8 cellular contexts compared by ENCODE assay signal in genomic region chr2:147844691-147845607, GRCh38. TPM values are rescaled to one million over a fixed set of nuclear protein-coding genes. Genes with fewer than 3 reads are reported as not detected.
DNase-seq lines count a peak whose midpoint lies in the region; ATAC-seq and TF ChIP-seq lines count a peak whose summit lies in the region.

TSS of gene ACVR2A (plus strand) at chr2:147845029. CDS start at chr2:147845153, 124 bp downstream.

- H3K36me3 ChIP-seq in SK-N-SH (replicated peaks in 1 of 2; ENCODE audit: control insufficient read depth in 1 of 2, insufficient read depth in 2 of 2, low read length in 1 of 2) (no peaks in the 10 kb centered on the region), prostate gland (no peaks in the 10 kb centered on the region)

- TF ChIP-seq EP300 in SK-N-SH (IDR thresholded peaks at IDR 0.05; ENCODE audit: borderline replicate concordance in 1 of 2, low read depth in 1 of 2, low read length in 1 of 2) = no peak

- DNase-seq in DMS153 treated with DMSO at 0.1 percent for 48 hours (lab: John Stamatoyannopoulos, UW; ENCODE audit: unreplicated experiment) (peak; percentile 36), HS-5 (ENCODE audit: low read depth) (peak; percentile 15), SK-N-SH (peak; percentile 57), amniotic epithelial cell (ENCODE audit: low read depth) (peak; percentile 37), right cardiac atrium (peak; percentile 23 to 62 (median 61)), prostate gland (ENCODE audit: low spot score) (peak; percentile 46), SHP77 treated with DMSO at 0.1 percent for 48 hours (lab: John Stamatoyannopoulos, UW) (no peak)

- H4K20me1 ChIP-seq in SK-N-SH (ENCODE audit: insufficient read depth) = no peaks in the 10 kb centered on the region; the same call in 1 of the 2 replicates

- TF ChIP-seq POLR2A in prostate gland (IDR thresholded peaks at IDR 0.05) = no peak

- peak within 1 kb of the TSS; percentile 89 for H3K4me2 ChIP-seq in SK-N-SH

- intact Hi-C loops in right cardiac atrium (cut with DNase I) = loop anchor here in 1 of 4 donors (10.0 kb wide), 1 partner anchor 930 kb away; no protein-coding TSS in a partner anchor
- intact Hi-C loops in prostate gland (cut with DNase I) = loop anchor here (5.0 to 10.0 kb wide), 3 partner anchors 70 to 900 kb away; no protein-coding TSS in a partner anchor

- peaks cover 45% of the 10 kb centered on the region for H3K79me2 ChIP-seq in SK-N-SH (ENCODE audit: insufficient read depth)

- H2AFZ ChIP-seq in SK-N-SH (ENCODE audit: low read depth) = peak within 1 kb of the TSS; percentile 96

- H3K27ac ChIP-seq in SK-N-SH (ENCODE audit: low read depth in 2 of 2, low read length in 1 of 2) (peak within 1 kb of the TSS; percentile 92 to 96), right cardiac atrium (ENCODE audit: low read length) (peak within 1 kb of the TSS; percentile 100), prostate gland (peak within 1 kb of the TSS; percentile 91 to 99)

- H3K9me2 ChIP-seq in SK-N-SH = no peaks in the 10 kb centered on the region

- CTCF ChIA-PET in SK-N-SH (lab: Yijun Ruan, JAX) = interaction anchor here (0.8 to 2.3 kb wide), 4 partner anchors 26 to 69 kb away, joined by 3 to 13 read pairs (median 4); no protein-coding TSS in a partner anchor

- H3K9me3 ChIP-seq in SK-N-SH = no peaks in the 10 kb centered on the region
- no peaks in the 10 kb centered on the region for H3K9me3 ChIP-seq in right cardiac atrium (ENCODE audit: control insufficient read depth, low read length)
- no peaks in the 10 kb centered on the region for H3K9me3 ChIP-seq in prostate gland

- TF ChIP-seq RAD21 in SK-N-SH (IDR thresholded peaks at IDR 0.05; ENCODE audit: low read length) = no peak

- no peaks in the 10 kb centered on the region for H3F3A ChIP-seq in SK-N-SH (replicated peaks; ENCODE audit: insufficient read depth)

- peaks cover 0 to 8% of the 10 kb centered on the region in 2 experiments; a peak in 2 of 4 replicates for H3K4me1 ChIP-seq in SK-N-SH (ENCODE audit: control insufficient read depth in 1 of 2, insufficient read depth in 2 of 2, low read depth in 1 of 2, low read length in 1 of 2)
- peaks cover 6% of the 10 kb centered on the region for H3K4me1 ChIP-seq in right cardiac atrium (ENCODE audit: control insufficient read depth, insufficient read depth, low read length)
- no peaks in the 10 kb centered on the region for H3K4me1 ChIP-seq in prostate gland (replicated peaks)

- peak within 1 kb of the TSS; percentile 94 for H3K9ac ChIP-seq in SK-N-SH

- peak; percentile 49 for ATAC-seq in GM21423 (IDR thresholded peaks at IDR 0.05; ENCODE audit: unreplicated experiment)
- ATAC-seq in right cardiac atrium = peak; percentile 27 to 35

- no peaks in the 10 kb centered on the region; the same call in 1 of the 2 replicates for H3K27me3 ChIP-seq in SK-N-SH (ENCODE audit: insufficient read depth)
- H3K27me3 ChIP-seq in right cardiac atrium (ENCODE audit: control insufficient read depth, insufficient read depth) = no peaks in the 10 kb centered on the region
- H3K27me3 ChIP-seq in prostate gland (replicated peaks; ENCODE audit: insufficient read depth) = no peaks in the 10 kb centered on the region

- POLR2A ChIA-PET in SK-N-SH (lab: Yijun Ruan, JAX) = interaction anchor here (1.1 to 1.6 kb wide), 2 partner anchors 11 to 64 kb away, joined by 4 read pairs; no protein-coding TSS in a partner anchor

- peak within 1 kb of the TSS; percentile 77 to 86 for H3K4me3 ChIP-seq in SK-N-SH (ENCODE audit: low read depth in 2 of 2, low read length in 1 of 2)
- H3K4me3 ChIP-seq in right cardiac atrium (ENCODE audit: low read length) = peak within 1 kb of the TSS; percentile 99
- peak within 1 kb of the TSS; percentile 48 to 79 for H3K4me3 ChIP-seq in prostate gland

- no peak; the same call in 1 of the 2 replicates for TF ChIP-seq CTCF in SK-N-SH (IDR thresholded peaks at IDR 0.05)
- no peak for TF ChIP-seq CTCF in prostate gland (IDR thresholded peaks at IDR 0.05)

- WGBS in SK-N-SH (ENCODE audit: low lambda C conversion rate) = under 1% methylated on average over 35 of the region's 55 CpGs
- WGBS in right cardiac atrium = under 1% methylated on average over 54 of the region's 55 CpGs
- WGBS in prostate gland = under 1% methylated on average over 43 of the region's 55 CpGs

TF ChIP-seq in SK-N-SH, 30 proteins besides CTCF, POLR2A, EP300 and RAD21:
- TF ChIP-seq GATA2 (CRISPR knock-in tag; IDR thresholded peaks at IDR 0.05) (peak; percentile 40), ELF1 (IDR thresholded peaks at IDR 0.05) (no peak; the same call in 1 of the 2 replicates), SIN3A (IDR thresholded peaks at IDR 0.05; ENCODE audit: borderline replicate concordance, low read depth, low read length) (peak; percentile 49; the same call in 1 of the 2 replicates), MXI1 (IDR thresholded peaks at IDR 0.05; ENCODE audit: low read depth, low read length) (peak; percentile 69; the same call in 1 of the 2 replicates), RFX5 (IDR thresholded peaks at IDR 0.05; ENCODE audit: low read length) (no peak)

RNA-seq across cellular contexts. Expression of gene ACVR2A, which starts in this region (rescaled TPM):
- polyA plus RNA-seq in SK-N-SH (2012; rRNA removed) (1.6 and 2.6 TPM in 2 replicates), right cardiac atrium (3.3 TPM)
- polyA plus RNA-seq in SK-N-SH (2012; cell fraction: cytosol; rRNA removed) = 1.7 and 2.2 TPM in 2 replicates
- polyA plus RNA-seq in SK-N-SH (2012; cell fraction: nucleus; rRNA removed) = 4.0 and 8.9 TPM in 2 replicates
- total RNA-seq in right cardiac atrium (10 to 100 TPM; 12.9 to 14.8 (median 14.1) TPM), prostate gland (10 to 100 TPM; 18.3 to 25.8 TPM)
